ENCODE assay signal across 10 cellular contexts in the genomic region with DNA sequence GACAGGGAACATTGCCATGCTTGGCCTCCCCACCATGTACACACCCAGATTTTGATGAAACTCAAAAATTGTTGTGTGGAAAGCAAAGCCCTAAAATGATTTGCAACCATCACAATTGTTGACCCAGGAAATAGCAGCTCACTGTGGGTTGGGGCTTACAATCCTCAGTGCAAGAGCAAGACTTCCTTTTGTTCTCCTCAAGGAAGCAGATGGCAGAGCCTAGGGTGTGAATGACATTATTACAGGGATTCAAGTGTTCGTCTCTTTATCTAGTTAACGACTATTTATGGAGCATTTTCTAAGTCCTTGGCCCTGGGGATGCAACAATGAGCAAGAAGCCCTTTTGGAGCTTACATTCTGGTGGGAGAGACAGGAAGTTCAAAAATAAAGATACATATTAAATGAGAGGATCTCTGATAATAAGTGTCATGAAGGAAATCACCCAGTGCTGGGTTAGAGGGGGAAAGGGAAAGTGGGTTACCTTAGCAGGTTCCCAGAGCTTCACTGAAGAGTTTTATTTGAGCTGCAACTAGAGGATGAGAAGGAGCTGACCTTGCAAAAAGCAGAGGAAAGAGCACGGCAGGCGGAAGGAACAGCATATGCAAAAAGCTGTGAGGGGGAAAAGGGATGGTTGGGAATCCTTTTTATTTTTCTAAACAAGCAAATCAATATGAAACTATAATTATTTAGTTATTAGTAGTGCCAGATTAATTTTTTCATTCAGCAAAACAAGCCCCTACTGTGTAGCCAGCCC. TPM values are rescaled to one million over a fixed set of nuclear protein-coding genes. Genes with fewer than 3 reads are reported as not detected.
A peak's percentile ranks its signal among the peaks of the same experiment; 100 is the strongest.
DNase-seq lines count a peak whose midpoint lies in the region; ATAC-seq and TF ChIP-seq lines count a peak whose summit lies in the region.
"Had no signal": no experiment of that assay in that cellular context is flagged by ENCODE, and none has a peak within 500 bp of the region (broad histone marks: within the 10 kb centered on the region; RNA-seq: fewer than 3 reads in every experiment).

No MANE protein-coding gene starts in this region.

- WGBS in endodermal cell (ENCODE audit: insufficient coverage in 1 of 2, insufficient read length in 1 of 2), 2 experiments: 14 to 15% methylated on average over 2 to 4 of the region's 4 CpGs

- no peak for DNase-seq in stimulated activated naive CD8-positive, alpha-beta T cell treated with anti-CD3 and anti-CD28 coated beads, Interleukin-15, Interleukin-2, amounts not matched to agents 100 U/mL and 50 U/mL, for 24 hours
- DNase-seq in NCI-H82 (lab: John Stamatoyannopoulos, UW) (peak; percentile 86), endodermal cell (peak; percentile 71), chondrocyte (ENCODE audit: low spot score) (no peak), amygdala (lab: John Stamatoyannopoulos, UW) (no peak)
- DNase-seq: DMS53, uterus had no signal

- H3K27me3 ChIP-seq in endodermal cell (ENCODE audit: control insufficient read depth, insufficient read depth, low read length, poor library complexity, severe bottlenecking): no peaks in the 10 kb centered on the region
- H3K27me3 ChIP-seq: uterus had no signal

- no peak overlapping the region for H3K4me3 Mint-ChIP-seq in stimulated activated naive CD8-positive, alpha-beta T cell treated with anti-CD3 and anti-CD28 coated beads, Interleukin-15, Interleukin-2, amounts not matched to agents 100 ng/mL and 50 ng/mL, for 24 hours
- H3K4me3 Mint-ChIP-seq in endodermal cell (no peak overlapping the region), chondrocyte (ENCODE audit: unreplicated experiment) (no peak overlapping the region)

- peak overlapping the region; percentile 85 for H3K27ac ChIP-seq in endodermal cell (ENCODE audit: low read depth, low read length)
- H3K27ac ChIP-seq: uterus had no signal

- no peak overlapping the region for H3K4me3 ChIP-seq in endodermal cell (ENCODE audit: low read length)
- H3K4me3 ChIP-seq: uterus had no signal

- no peaks in the 10 kb centered on the region for H3K36me3 Mint-ChIP-seq in stimulated activated naive CD8-positive, alpha-beta T cell treated with anti-CD3 and anti-CD28 coated beads, Interleukin-15, Interleukin-2, amounts not matched to agents 100 ng/mL and 50 ng/mL, for 24 hours (ENCODE audit: low read depth)
- H3K36me3 Mint-ChIP-seq in endodermal cell (ENCODE audit: low read depth) (no peaks in the 10 kb centered on the region), chondrocyte (ENCODE audit: low read depth) (no peaks in the 10 kb centered on the region)

- H3K4me1 Mint-ChIP-seq in stimulated activated naive CD8-positive, alpha-beta T cell treated with anti-CD3 and anti-CD28 coated beads, Interleukin-15, Interleukin-2, amounts not matched to agents 100 ng/mL and 50 ng/mL, for 24 hours (ENCODE audit: low read depth): peaks cover 94% of the 10 kb centered on the region
- peaks cover 53% of the 10 kb centered on the region for H3K4me1 Mint-ChIP-seq in endodermal cell
- H3K4me1 Mint-ChIP-seq in chondrocyte (ENCODE audit: low read depth): peaks cover 24% of the 10 kb centered on the region

- no peaks in the 10 kb centered on the region for H3K9me3 ChIP-seq in endodermal cell (ENCODE audit: control insufficient read depth, low read length)
- H3K9me3 ChIP-seq: uterus had no signal

- no peak for ATAC-seq in stimulated activated naive CD8-positive, alpha-beta T cell treated with anti-CD3 and anti-CD28 coated beads, Interleukin-15, Interleukin-2, amounts not matched to agents 100 U/mL and 50 U/mL, for 24 hours
- ATAC-seq in HG02759 (IDR thresholded peaks at IDR 0.05; ENCODE audit: unreplicated experiment): no peak
- ATAC-seq in HG03460 (IDR thresholded peaks at IDR 0.05; ENCODE audit: unreplicated experiment): no peak

- no peaks in the 10 kb centered on the region for H3K36me3 ChIP-seq in endodermal cell (ENCODE audit: control insufficient read depth, insufficient read depth, low read length)
- H3K36me3 ChIP-seq: uterus had no signal

- H3K9ac ChIP-seq in endodermal cell (ENCODE audit: extremely low read depth, low read length, poor library complexity, severe bottlenecking): peak overlapping the region; percentile 9

- H3K9me3 Mint-ChIP-seq in stimulated activated naive CD8-positive, alpha-beta T cell treated with anti-CD3 and anti-CD28 coated beads, Interleukin-15, Interleukin-2, amounts not matched to agents 100 ng/mL and 50 ng/mL, for 24 hours: no peaks in the 10 kb centered on the region
- H3K9me3 Mint-ChIP-seq in endodermal cell (no peaks in the 10 kb centered on the region), chondrocyte (ENCODE audit: low read depth) (no peaks in the 10 kb centered on the region)

- H3K4me1 ChIP-seq in endodermal cell (ENCODE audit: control insufficient read depth, insufficient read depth, low read length): peaks cover 20% of the 10 kb centered on the region

- H3K27ac Mint-ChIP-seq in stimulated activated naive CD8-positive, alpha-beta T cell treated with anti-CD3 and anti-CD28 coated beads, Interleukin-15, Interleukin-2, amounts not matched to agents 100 ng/mL and 50 ng/mL, for 24 hours: peak overlapping the region; percentile 69
- H3K27ac Mint-ChIP-seq in endodermal cell (peak overlapping the region; percentile 93), chondrocyte (ENCODE audit: unreplicated experiment) (no peak overlapping the region)

- TF ChIP-seq CTCF in endodermal cell (conservative IDR thresholded peaks at IDR 0.05) (no peak), chondrocyte (IDR thresholded peaks at IDR 0.05) (no peak)

- H3K27me3 Mint-ChIP-seq in stimulated activated naive CD8-positive, alpha-beta T cell treated with anti-CD3 and anti-CD28 coated beads, Interleukin-15, Interleukin-2, amounts not matched to agents 100 ng/mL and 50 ng/mL, for 24 hours: no peaks in the 10 kb centered on the region
- H3K27me3 Mint-ChIP-seq in endodermal cell (ENCODE audit: insufficient read depth) (no peaks in the 10 kb centered on the region), chondrocyte (ENCODE audit: low read depth) (no peaks in the 10 kb centered on the region)

RNA-seq across cellular contexts. Expression of a gene that starts 38.5 kb away (rescaled TPM):
- 100 to 1,000 TPM; 281 to 338 TPM for total RNA-seq in endodermal cell
- polyA plus RNA-seq in endodermal cell (2013, experiment 1 of 2): 319 TPM
- polyA plus RNA-seq in endodermal cell (2013, experiment 2 of 2): 289 TPM
- 81.8 to 330 TPM (median 83.5 TPM) in 3 replicates for total RNA-seq in chondrocyte

Comparison
In these comparisons a context has a peak if more than half of its experiments do, and no peak if none do; other contexts are left out.
1. DNase-seq: peak in NCI-H82 (single experiment) and endodermal cell (single experiment); none in stimulated activated naive CD8-positive, alpha-beta T cell treated with anti-CD3 and anti-CD28 coated beads, Interleukin-15, Interleukin-2, amounts not matched to agents 100 U/mL and 50 U/mL, for 24 hours (single experiment), chondrocyte (single experiment) and amygdala (0 of 56).